8 cellular contexts compared by ENCODE assay signal in the genomic region with DNA sequence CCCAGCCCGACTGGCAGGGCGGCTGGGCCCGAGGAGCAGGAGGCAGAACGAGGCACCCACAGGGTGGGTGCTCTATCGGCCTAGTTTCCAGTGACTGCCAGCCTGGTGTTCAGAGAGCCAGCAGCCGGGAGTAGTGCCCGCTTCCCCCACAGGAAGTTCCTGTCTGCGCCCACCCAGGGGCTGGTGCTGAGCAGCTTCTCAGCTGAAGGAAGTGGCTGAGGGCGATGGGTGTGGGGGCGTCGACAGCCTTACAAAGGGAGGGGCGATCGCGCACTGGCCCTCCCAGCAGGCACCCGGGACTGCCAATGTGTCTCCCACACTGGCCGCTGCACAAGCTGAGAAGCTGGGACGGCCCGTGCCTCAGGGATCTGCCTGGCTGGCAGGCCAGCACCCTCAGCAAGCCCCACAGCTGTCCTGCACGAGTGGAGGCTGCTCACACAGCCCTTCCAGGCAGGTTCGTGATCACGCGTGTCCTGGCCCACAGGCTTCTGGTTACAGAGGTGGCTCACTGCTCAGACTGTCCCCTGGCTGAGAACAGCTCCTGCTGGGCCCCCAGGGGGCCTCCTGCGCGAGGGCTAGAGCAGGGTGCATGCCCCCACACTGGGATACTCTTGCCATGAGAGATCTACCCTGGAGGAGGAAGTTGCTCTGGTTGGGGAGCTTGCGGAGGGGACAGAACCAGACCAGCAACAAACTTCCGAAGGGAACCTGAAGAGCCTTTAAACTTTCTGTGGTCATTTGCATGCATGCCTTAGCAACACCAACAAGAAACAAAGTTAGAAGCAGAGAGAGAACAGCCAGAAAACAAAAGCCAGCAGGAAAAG. TPM values are rescaled to one million over a fixed set of nuclear protein-coding genes. Genes with fewer than 3 reads are reported as not detected.
DNase-seq lines count a peak whose midpoint lies in the region; ATAC-seq and TF ChIP-seq lines count a peak whose summit lies in the region.

No MANE protein-coding gene starts in this region.

- peaks cover 46 to 49% (median 48%) of the 10 kb centered on the region in 3 donors for H3K4me1 Mint-ChIP-seq in IgD-negative memory B cell

- TF ChIP-seq EP300 in esophagus muscularis mucosa (IDR thresholded peaks at IDR 0.05) = no peak

- DNase-seq in activated CD8-positive, alpha-beta memory T cell treated with anti-CD3 and anti-CD28 coated beads for 4 hours (ENCODE audit: low read depth in 2 of 2) = peak; percentile 56
- no peak for DNase-seq in esophagus muscularis mucosa (ENCODE audit: extremely low spot score)
- peak; percentile 85 for DNase-seq in stimulated activated CD4-positive, alpha-beta T cell treated with anti-CD3 and anti-CD28 coated beads, Interleukin-15, amount 100 ng/mL, for 24 hours
- no peak for DNase-seq in HEK293T (ENCODE audit: extremely low spot score)
- no peak for DNase-seq in iPS-NIHi11 (ENCODE audit: low spot score)

- H3K27ac Mint-ChIP-seq in IgD-negative memory B cell = peak overlapping the region; percentile 89 to 97 (median 96)

- 70% methylated on average over 7 of the region's 26 CpGs for WGBS in esophagus muscularis mucosa

- H3K9me3 ChIP-seq in esophagus muscularis mucosa = no peaks in the 10 kb centered on the region

- intact Hi-C loops in esophagus muscularis mucosa (cut with DNase I) = no loop called here

- H3K4me1 ChIP-seq in esophagus muscularis mucosa = peaks cover 54 to 80% (median 78%) of the 10 kb centered on the region in 4 donors

- H3K27me3 Mint-ChIP-seq in IgD-negative memory B cell = no peaks in the 10 kb centered on the region

- peak overlapping the region in 3 of 4 donors; percentile 4 to 27 (median 7) for H3K4me3 ChIP-seq in esophagus muscularis mucosa

- no peaks in the 10 kb centered on the region for H3K27me3 ChIP-seq in esophagus muscularis mucosa

- no peak for TF ChIP-seq POLR2A in esophagus muscularis mucosa (IDR thresholded peaks at IDR 0.05; ENCODE audit: low read depth)

- H3K36me3 Mint-ChIP-seq in IgD-negative memory B cell = no peaks in the 10 kb centered on the region

- H3K9me3 Mint-ChIP-seq in IgD-negative memory B cell = no peaks in the 10 kb centered on the region

- CTCF ChIA-PET in HEK293T (lab: Yijun Ruan, JAX) = no interaction called here

- POLR2A ChIA-PET in HEK293T (lab: Yijun Ruan, JAX) = no interaction called here

- no peak for ATAC-seq in HG03457 (IDR thresholded peaks at IDR 0.05; ENCODE audit: unreplicated experiment)
- no peak for ATAC-seq in GM21390 (IDR thresholded peaks at IDR 0.05; ENCODE audit: unreplicated experiment)

- peaks cover 0 to 43% (median 26%) of the 10 kb centered on the region in 4 donors for H3K36me3 ChIP-seq in esophagus muscularis mucosa

- no peak for TF ChIP-seq CTCF in esophagus muscularis mucosa (IDR thresholded peaks at IDR 0.05)

- H3K27ac ChIP-seq in esophagus muscularis mucosa (replicated peaks in 1 of 4) = peak overlapping the region; percentile 43 to 94 (median 62)

- peak overlapping the region; percentile 87 to 94 (median 92) for H3K4me3 Mint-ChIP-seq in IgD-negative memory B cell

TF ChIP-seq in HEK293T, 16 proteins besides CTCF, POLR2A, EP300 and RAD21:
- TF ChIP-seq HDGF (IDR thresholded peaks at IDR 0.05; ENCODE audit: borderline replicate concordance) = no peak
- no peak for TF ChIP-seq TARDBP (IDR thresholded peaks at IDR 0.05)
- TF ChIP-seq LEF1 (IDR thresholded peaks at IDR 0.05; ENCODE audit: borderline replicate concordance) = no peak
- TF ChIP-seq PKNOX1 (IDR thresholded peaks at IDR 0.05) = no peak
- TF ChIP-seq FOXM1 (IDR thresholded peaks at IDR 0.05; ENCODE audit: borderline replicate concordance) = no peak
- no peak for TF ChIP-seq NFRKB (IDR thresholded peaks at IDR 0.05)
- TF ChIP-seq L3MBTL2 (conservative IDR thresholded peaks at IDR 0.05) = no peak
- TF ChIP-seq FOXK2 (IDR thresholded peaks at IDR 0.05) = no peak
- no peak for TF ChIP-seq ZNF384 (IDR thresholded peaks at IDR 0.05)
- TF ChIP-seq ELF4 (IDR thresholded peaks at IDR 0.05) = no peak
- TF ChIP-seq ARNT (IDR thresholded peaks at IDR 0.05) = no peak
- TF ChIP-seq BHLHE40 (IDR thresholded peaks at IDR 0.05; ENCODE audit: borderline replicate concordance) = no peak
- no peak for TF ChIP-seq SP1 (IDR thresholded peaks at IDR 0.05)
- TF ChIP-seq SUZ12 (IDR thresholded peaks at IDR 0.05) = no peak
- TF ChIP-seq CTBP1 (IDR thresholded peaks at IDR 0.05; ENCODE audit: borderline replicate concordance) = no peak
- no peak for TF ChIP-seq FOXA1 (IDR thresholded peaks at IDR 0.05)

RNA-seq across cellular contexts. Expression of gene RNF166, which starts 2.5 kb away (rescaled TPM):
- polyA plus RNA-seq in IgD-negative memory B cell = 33.9 TPM
- total RNA-seq in esophagus muscularis mucosa = 10 to 100 TPM; 23.3 to 33.5 (median 27.5) TPM

RNA-seq across cellular contexts. Expression of gene CTU2, which starts 2.6 kb away (rescaled TPM):
- 12.1 TPM for polyA plus RNA-seq in IgD-negative memory B cell
- total RNA-seq in esophagus muscularis mucosa = 10 to 100 TPM in 2 of 4 donors, 1 to 10 TPM in 2; 8.9 to 14.7 (median 10.3) TPM

RNA-seq across cellular contexts. Expression of gene SNAI3, which starts 17.4 kb away (rescaled TPM):
- 12.3 TPM for polyA plus RNA-seq in IgD-negative memory B cell
- under 1 TPM; 0.26 to 0.83 (median 0.59) TPM for total RNA-seq in esophagus muscularis mucosa

RNA-seq across cellular contexts. Expression of gene MVD, which starts 40.8 kb away (rescaled TPM):
- 26.0 TPM for polyA plus RNA-seq in IgD-negative memory B cell
- 10 to 100 TPM; 27.0 to 32.4 (median 29.3) TPM for total RNA-seq in esophagus muscularis mucosa

RNA-seq across cellular contexts. Expression of gene CYBA, which starts 52.8 kb away (rescaled TPM):
- 1,890 TPM for polyA plus RNA-seq in IgD-negative memory B cell
- total RNA-seq in esophagus muscularis mucosa = 100 to 1,000 TPM in 2 of 4 donors, 10 to 100 TPM in 2; 46.5 to 156 (median 99.2) TPM

Comparison
In these comparisons a context has a peak if more than half of its experiments do, and no peak if none do; other contexts are left out.
1. DNase-seq: peak in activated CD8-positive, alpha-beta memory T cell treated with anti-CD3 and anti-CD28 coated beads for 4 hours (2 of 2) and stimulated activated CD4-positive, alpha-beta T cell treated with anti-CD3 and anti-CD28 coated beads, Interleukin-15, amount 100 ng/mL, for 24 hours (single experiment); none in esophagus muscularis mucosa (single experiment), HEK293T (single experiment) and iPS-NIHi11 (single experiment).